In genomic region chr12:108333898-108334699, GRCh38 we compare ENCODE assay signal across 10 cellular contexts. TPM values are rescaled to one million over a fixed set of nuclear protein-coding genes. Genes with fewer than 3 reads are reported as not detected.
DNase-seq lines count a peak whose midpoint lies in the region; ATAC-seq, FAIRE-seq and TF ChIP-seq lines count a peak whose summit lies in the region.
"Had no signal": no experiment of that assay in that cellular context is flagged by ENCODE, and none has a peak within 500 bp of the region (broad histone marks: within the 10 kb centered on the region; RNA-seq: fewer than 3 reads in every experiment).

No MANE protein-coding gene starts in this region.

- no peak overlapping the region for H2BK12ac ChIP-seq in trophoblast cell (ENCODE audit: low read length)

- H3K27me3 ChIP-seq in brain microvascular endothelial cell (replicated peaks) (peaks cover 3% of the 10 kb centered on the region), trophoblast cell (ENCODE audit: insufficient read depth, low read length) (no peaks in the 10 kb centered on the region)

- no peak overlapping the region for H3K4ac ChIP-seq in trophoblast cell (ENCODE audit: low read depth, low read length)

- peak; percentile 56 for ATAC-seq in HG02759 (IDR thresholded peaks at IDR 0.05; ENCODE audit: unreplicated experiment)

- no peak overlapping the region for H4K12ac ChIP-seq in trophoblast cell (ENCODE audit: low read depth, low read length)

- H3K9ac ChIP-seq in trophoblast cell (ENCODE audit: low read length), result no peak overlapping the region

- peaks cover 2 to 5% of the 10 kb centered on the region in 2 experiments for H3K4me1 ChIP-seq in trophoblast cell (ENCODE audit: control insufficient read depth in 1 of 2, insufficient read depth in 2 of 2, low read length in 2 of 2)

- H3K79me1 ChIP-seq in trophoblast cell (ENCODE audit: low read length), result no peaks in the 10 kb centered on the region

- no peak overlapping the region for H2AFZ ChIP-seq in trophoblast cell (ENCODE audit: insufficient read depth, low read length, poor library complexity)

- H2BK5ac ChIP-seq in trophoblast cell (ENCODE audit: low read depth, low read length, poor library complexity), result no peak overlapping the region

- no peak overlapping the region for H4K8ac ChIP-seq in trophoblast cell (ENCODE audit: low read depth, low read length)

- H3K18ac ChIP-seq in trophoblast cell (ENCODE audit: low read length), result no peak overlapping the region

- WGBS in trophoblast cell (ENCODE audit: extremely low coverage, insufficient coverage, insufficient read length), result no CpG with 5 or more reads among the region's 10 CpGs

- H3K27ac ChIP-seq in brain microvascular endothelial cell, result no peak overlapping the region
- no peak overlapping the region for H3K27ac ChIP-seq in trophoblast cell (ENCODE audit: low read depth, low read length)

- no peak overlapping the region for H4K91ac ChIP-seq in trophoblast cell (ENCODE audit: low read depth, low read length)

- in situ Hi-C loops in brain microvascular endothelial cell (cut with HindIII; ENCODE audit: low pct_ligation_motif_present, low sequenced_read_pairs), result no loop called here

- peak; percentile 52 for DNase-seq in GM18507 (ENCODE audit: extremely low spot score, insufficient read length, low read depth)
- DNase-seq in brain microvascular endothelial cell, result peak; percentile 53
- DNase-seq in trophoblast cell, result peak; percentile 45 to 83
- DNase-seq in DMS79 treated with DMSO at 0.1 percent for 48 hours (lab: John Stamatoyannopoulos, UW), result no peak
- no peak for DNase-seq in iPS-NIHi7 (ENCODE audit: extremely low spot score)
- no peak for DNase-seq in frontal cortex (ENCODE audit: low spot score in 2 of 2)
- DNase-seq in stimulated activated CD4-positive, alpha-beta T cell treated with anti-CD3 and anti-CD28 coated beads, Interleukin-4, amount 100 ng/mL, for 4 hours, result no peak

- H2BK120ac ChIP-seq in trophoblast cell (ENCODE audit: insufficient read depth, low read length, poor library complexity), result no peak overlapping the region

- H3K4me3 ChIP-seq in brain microvascular endothelial cell (ENCODE audit: low read depth, low read length), result no peak overlapping the region
- H3K4me3 ChIP-seq in trophoblast cell (ENCODE audit: low read depth, low read length), result no peak overlapping the region

- no peak overlapping the region for H3K14ac ChIP-seq in trophoblast cell (ENCODE audit: low read length)

- TF ChIP-seq CTCF in brain microvascular endothelial cell (IDR thresholded peaks at IDR 0.05; ENCODE audit: low read depth, low read length, missing control alignments), result no peak

- no peaks in the 10 kb centered on the region for H3K9me3 ChIP-seq in trophoblast cell (ENCODE audit: insufficient read depth, low read depth, low read length)

- no peaks in the 10 kb centered on the region for H3K36me3 ChIP-seq in brain microvascular endothelial cell (replicated peaks)
- no peaks in the 10 kb centered on the region for H3K36me3 ChIP-seq in trophoblast cell (ENCODE audit: control insufficient read depth in 1 of 2, insufficient read depth in 2 of 2, low read length in 2 of 2)

- no peak overlapping the region for H2AK5ac ChIP-seq in trophoblast cell (ENCODE audit: low read length)

- H3K4me2 ChIP-seq in trophoblast cell (ENCODE audit: low read length), result no peak overlapping the region

- no peak overlapping the region for H3K23ac ChIP-seq in trophoblast cell (ENCODE audit: low read length)

- no peaks in the 10 kb centered on the region for H3K79me2 ChIP-seq in trophoblast cell (ENCODE audit: control insufficient read depth, insufficient read depth, low read length, poor library complexity)

- FAIRE-seq in GM18507 (lab: Jason Lieb, UNC) (peak; percentile 78), frontal cortex (lab: Jason Lieb, UNC) (no peak)
- FAIRE-seq: endometrium had no signal

RNA-seq across cellular contexts. Expression of gene CMKLR1, which starts 5.0 kb away (rescaled TPM):
- polyA plus RNA-seq in trophoblast cell (2013), result 0.08 and 0.21 TPM in 2 replicates
- 1.2 TPM for total RNA-seq in frontal cortex
- total RNA-seq: T-helper 1 cell treated with Interleukin-12 subunit alpha and Interleukin-12 subunit beta and Interleukin-4 antibody, amounts not matched to agents 30 ng/mL and 1 ng/mL, for 36 hours had no signal

Comparison
In these comparisons a context has a peak if more than half of its experiments do, and no peak if none do; other contexts are left out.
1. DNase-seq: peak in GM18507 (single experiment), brain microvascular endothelial cell (single experiment) and trophoblast cell (2 of 2); none in DMS79 treated with DMSO at 0.1 percent for 48 hours (single experiment), iPS-NIHi7 (single experiment), frontal cortex (0 of 2) and stimulated activated CD4-positive, alpha-beta T cell treated with anti-CD3 and anti-CD28 coated beads, Interleukin-4, amount 100 ng/mL, for 4 hours (0 of 2).